ENCODE assay signal across 15 cellular contexts in genomic region chr3:79392479-79392878, GRCh38.
DNase-seq lines count a peak whose midpoint lies in the region; ATAC-seq, FAIRE-seq and TF ChIP-seq lines count a peak whose summit lies in the region.
"Had no signal": no experiment of that assay in that cellular context is flagged by ENCODE, and none has a peak within 500 bp of the region (broad histone marks: within the 10 kb centered on the region; RNA-seq: fewer than 3 reads in every experiment).

No MANE protein-coding gene starts in this region.

- H3K9me3 ChIP-seq in GM23248 (ENCODE audit: low read depth) = no peaks in the 10 kb centered on the region
- H3K9me3 ChIP-seq: A549, BE2C had no signal

- no peaks in the 10 kb centered on the region for H3K9me2 ChIP-seq in GM23248 (ENCODE audit: insufficient read depth)

- no peaks in the 10 kb centered on the region for H3K36me3 ChIP-seq in GM23248 (ENCODE audit: low read depth)
- H3K36me3 ChIP-seq in bronchial epithelial cell (ENCODE audit: control insufficient read depth, insufficient read depth, low read length) = no peaks in the 10 kb centered on the region
- H3K36me3 ChIP-seq: BE2C had no signal

- H3K27me3 ChIP-seq in GM23248 (replicated peaks; ENCODE audit: insufficient read depth) = no peaks in the 10 kb centered on the region
- H3K27me3 ChIP-seq in bronchial epithelial cell (ENCODE audit: control insufficient read depth, insufficient read depth, low read length) = no peaks in the 10 kb centered on the region
- H3K27me3 ChIP-seq: BE2C had no signal

- no peak for ATAC-seq in HG02970 (IDR thresholded peaks at IDR 0.05; ENCODE audit: low FRiP score, unreplicated experiment)
- ATAC-seq: A549, GM12878, HCT116 had no signal

- H3K79me2 ChIP-seq in GM23248 (ENCODE audit: insufficient read depth) = no peaks in the 10 kb centered on the region

- peak; percentile 13 for DNase-seq in GM23248
- DNase-seq in NCI-H226 = peak; percentile 48
- DNase-seq in bronchial epithelial cell (ENCODE audit: low read depth) = peak; percentile 66
- DNase-seq in kidney tubule cell (ENCODE audit: low spot score) = peak; percentile 37
- no peak for DNase-seq in activated CD8-positive, alpha-beta memory T cell treated with anti-CD3 and anti-CD28 coated beads, Interleukin-2, amount 50 U/mL, for 48 hours
- no peak for DNase-seq in NCI-H146 treated with DMSO at 0.1 percent for 48 hours (lab: John Stamatoyannopoulos, UW; ENCODE audit: unreplicated experiment)
- DNase-seq: BE2C; CD4-positive, alpha-beta memory T cell; DMS79 had no signal

- FAIRE-seq in bronchial epithelial cell (lab: Jason Lieb, UNC) = no peak
- FAIRE-seq: A549, GM12878, GM18507 had no signal

- H3K27ac ChIP-seq in GM23248 = no peak overlapping the region
- H3K27ac ChIP-seq: A549, C4-2B had no signal

- H3K4me3 ChIP-seq in GM23248 (no peak overlapping the region), bronchial epithelial cell (ENCODE audit: low read depth, low read length) (no peak overlapping the region)
- H3K4me3 ChIP-seq: A549, GM12878 had no signal

- H3K4me1 ChIP-seq in GM23248 (ENCODE audit: insufficient read depth) = no peaks in the 10 kb centered on the region
- H3K4me1 ChIP-seq: A549 had no signal

- no peaks in the 10 kb centered on the region for H3F3A ChIP-seq in GM23248 (ENCODE audit: insufficient read depth)

- no peak overlapping the region for H3K4me2 ChIP-seq in GM23248 (ENCODE audit: unreplicated experiment)
- H3K4me2 ChIP-seq: A549 had no signal

- TF ChIP-seq CTCF in bronchial epithelial cell (IDR thresholded peaks at IDR 0.05; ENCODE audit: insufficient read depth, low read length, severe bottlenecking) = no peak

- H2AFZ ChIP-seq in GM23248 = no peak overlapping the region

- no peaks in the 10 kb centered on the region for H4K20me1 ChIP-seq in GM23248 (ENCODE audit: insufficient read depth)

- 88 to 95% methylated on average over 1 of the region's 1 CpG for WGBS in GM23248 (ENCODE audit: low coverage in 1 of 2, low lambda C conversion rate in 2 of 2, missing lambda C conversion rate in 2 of 2), 2 experiments

- no peak overlapping the region for H3K9ac ChIP-seq in GM23248

- in situ Hi-C loops in GM23248 (cut with MboI) = no loop called here

Comparison
In these comparisons a context has a peak if more than half of its experiments do, and no peak if none do; other contexts are left out.
1. DNase-seq: peak in GM23248 (single experiment), NCI-H226 (single experiment), bronchial epithelial cell (single experiment) and kidney tubule cell (single experiment); none in activated CD8-positive, alpha-beta memory T cell treated with anti-CD3 and anti-CD28 coated beads, Interleukin-2, amount 50 U/mL, for 48 hours (single experiment) and NCI-H146 treated with DMSO at 0.1 percent for 48 hours (single experiment).